8 cellular contexts compared by ENCODE assay signal in genomic region chr3:158109804-158110657, GRCh38. TPM values are rescaled to one million over a fixed set of nuclear protein-coding genes. Genes with fewer than 3 reads are reported as not detected.
A peak's percentile ranks its signal among the peaks of the same experiment; 100 is the strongest.
DNase-seq lines count a peak whose midpoint lies in the region; ATAC-seq and TF ChIP-seq lines count a peak whose summit lies in the region.

RSRC1 (plus strand) TSS chr3:158110089; CDS start chr3:158122105, 12,016 bp downstream.

- TF ChIP-seq POLR2A in GM15510 (IDR thresholded peaks at IDR 0.05; ENCODE audit: borderline replicate concordance, extremely low read depth, insufficient read length) (peak; percentile 72), vagina (IDR thresholded peaks at IDR 0.05) (no peak)

- H3K27me3 ChIP-seq in right cardiac atrium (ENCODE audit: control insufficient read depth, insufficient read depth) (no peaks in the 10 kb centered on the region), rectal smooth muscle tissue (ENCODE audit: control insufficient read depth, insufficient read depth, low read length) (peaks cover 18% of the 10 kb centered on the region), vagina (peaks cover 9% of the 10 kb centered on the region)

- H3K27ac ChIP-seq in right cardiac atrium (ENCODE audit: low read length) (peak within 1 kb of the TSS; percentile 15), rectal smooth muscle tissue (ENCODE audit: low read depth, low read length) (peak within 1 kb of the TSS; percentile 38), vagina (peak within 1 kb of the TSS; percentile 75)

- H3K4me3 ChIP-seq in right cardiac atrium (ENCODE audit: low read length) (peak within 1 kb of the TSS; percentile 52), rectal smooth muscle tissue (ENCODE audit: low read length) (peak within 1 kb of the TSS; percentile 83), vagina (peak within 1 kb of the TSS; percentile 86 to 87)

- TF ChIP-seq CTCF in vagina (IDR thresholded peaks at IDR 0.05) = no peak

- peak; percentile 83 for ATAC-seq in HG02885 (IDR thresholded peaks at IDR 0.05; ENCODE audit: poor library complexity, unreplicated experiment)
- peak; percentile 89 to 92 for ATAC-seq in right cardiac atrium

- DNase-seq in NCI-H1694 treated with DMSO at 0.1 percent for 48 hours (lab: John Stamatoyannopoulos, UW) (peak; percentile 91), T-helper 2 cell (peak; percentile 52 to 90 (median 65)), anterior cingulate cortex (lab: John Stamatoyannopoulos, UW) (peak in 57 of 58 donors; percentile 35 to 89 (median 74)), right cardiac atrium (peak; percentile 87 to 94 (median 91)), vagina (ENCODE audit: extremely low spot score in 2 of 2) (no peak)

- H3K9ac ChIP-seq in rectal smooth muscle tissue (ENCODE audit: low read length) = peak within 1 kb of the TSS; percentile 33

- H3K4me1 ChIP-seq in right cardiac atrium (ENCODE audit: control insufficient read depth, insufficient read depth, low read length) = no peaks in the 10 kb centered on the region
- H3K4me1 ChIP-seq in rectal smooth muscle tissue (ENCODE audit: control insufficient read depth, insufficient read depth, low read length) = no peaks in the 10 kb centered on the region
- H3K4me1 ChIP-seq in vagina = peaks cover 48% of the 10 kb centered on the region

- under 1% methylated on average over 57 of the region's 57 CpGs for WGBS in right cardiac atrium

- intact Hi-C loops in right cardiac atrium (cut with DNase I) (loop anchor here in 1 of 4 donors (5.0 kb wide), 1 partner anchor 933 kb away; no protein-coding TSS in a partner anchor), vagina (cut with DNase I) (no loop called here)

- H3K36me3 ChIP-seq in rectal smooth muscle tissue (ENCODE audit: control insufficient read depth, insufficient read depth, low read length) (no peaks in the 10 kb centered on the region), vagina (no peaks in the 10 kb centered on the region)

- H3K9me3 ChIP-seq in right cardiac atrium (ENCODE audit: control insufficient read depth, low read length) (no peaks in the 10 kb centered on the region), vagina (no peaks in the 10 kb centered on the region)

RNA-seq across cellular contexts. Expression of gene RSRC1, which starts in this region (rescaled TPM):
- 10 to 100 TPM; 28.0 to 31.0 (median 29.3) TPM for total RNA-seq in right cardiac atrium
- 23.0 TPM for polyA plus RNA-seq in right cardiac atrium
- total RNA-seq in vagina = 38.5 TPM

Comparison
In these comparisons a context has a peak if more than half of its experiments do, and no peak if none do; other contexts are left out.
1. DNase-seq: peak in NCI-H1694 treated with DMSO at 0.1 percent for 48 hours (single experiment), T-helper 2 cell (5 of 5), anterior cingulate cortex (57 of 58) and right cardiac atrium (3 of 3); none in vagina (0 of 2).
2. H3K27ac ChIP-seq: peak in every context shown above with its lines; median percentile 75 in vagina; 38 in rectal smooth muscle tissue; 15 in right cardiac atrium.
3. Peak in every context shown above with its lines, with median percentiles within 50 percentile points of each other: H3K4me3 ChIP-seq.